Comparison of ENCODE assay signal across 1 cellular context in the genomic region with DNA sequence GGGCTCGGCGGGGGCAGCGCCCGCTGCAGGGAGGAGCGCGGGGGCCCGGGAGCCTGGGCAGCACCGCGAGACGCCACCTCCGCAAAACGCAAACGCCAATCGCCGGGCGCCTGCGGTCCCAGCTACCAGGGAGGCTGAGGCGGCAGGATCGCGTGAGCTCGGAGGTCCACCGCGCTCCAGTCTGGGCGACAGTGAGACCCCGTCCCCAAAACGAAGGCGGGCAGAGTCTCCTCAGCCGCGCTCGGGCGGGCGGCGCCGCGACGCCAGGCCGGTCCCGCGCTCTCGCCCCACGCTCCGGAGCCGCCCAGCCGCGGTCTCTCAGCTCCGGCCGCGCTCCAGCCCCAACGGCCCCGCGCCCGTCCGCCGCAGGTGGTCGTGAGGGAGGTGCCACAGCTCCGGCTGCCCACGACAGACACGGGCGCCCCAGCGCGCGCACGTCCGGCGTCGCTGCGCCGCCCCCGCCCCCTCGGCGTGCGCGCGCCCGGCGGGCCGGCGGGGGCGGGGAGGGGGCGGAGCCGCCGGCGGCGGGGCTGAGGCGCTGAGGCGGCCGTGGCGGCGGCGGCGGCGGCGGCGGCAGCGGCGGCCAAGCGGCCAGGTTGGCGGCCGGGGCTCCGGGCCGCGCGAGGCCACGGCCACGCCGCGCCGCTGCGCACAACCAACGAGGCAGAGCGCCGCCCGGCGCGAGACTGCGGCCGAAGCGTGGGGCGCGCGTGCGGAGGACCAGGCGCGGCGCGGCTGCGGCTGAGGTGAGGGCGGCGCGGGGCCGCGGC.
TF ChIP-seq lines count a peak whose summit lies in the region.

A gene with protein sequence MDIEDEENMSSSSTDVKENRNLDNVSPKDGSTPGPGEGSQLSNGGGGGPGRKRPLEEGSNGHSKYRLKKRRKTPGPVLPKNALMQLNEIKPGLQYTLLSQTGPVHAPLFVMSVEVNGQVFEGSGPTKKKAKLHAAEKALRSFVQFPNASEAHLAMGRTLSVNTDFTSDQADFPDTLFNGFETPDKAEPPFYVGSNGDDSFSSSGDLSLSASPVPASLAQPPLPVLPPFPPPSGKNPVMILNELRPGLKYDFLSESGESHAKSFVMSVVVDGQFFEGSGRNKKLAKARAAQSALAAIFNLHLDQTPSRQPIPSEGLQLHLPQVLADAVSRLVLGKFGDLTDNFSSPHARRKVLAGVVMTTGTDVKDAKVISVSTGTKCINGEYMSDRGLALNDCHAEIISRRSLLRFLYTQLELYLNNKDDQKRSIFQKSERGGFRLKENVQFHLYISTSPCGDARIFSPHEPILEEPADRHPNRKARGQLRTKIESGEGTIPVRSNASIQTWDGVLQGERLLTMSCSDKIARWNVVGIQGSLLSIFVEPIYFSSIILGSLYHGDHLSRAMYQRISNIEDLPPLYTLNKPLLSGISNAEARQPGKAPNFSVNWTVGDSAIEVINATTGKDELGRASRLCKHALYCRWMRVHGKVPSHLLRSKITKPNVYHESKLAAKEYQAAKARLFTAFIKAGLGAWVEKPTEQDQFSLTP (plus strand): TSS at position 533 of the 770 bp plus-strand sequence. CDS start 97,077 bp downstream, outside the sequence.

TF ChIP-seq in HEK293, 187 proteins besides CTCF, POLR2A, EP300 and RAD21 (continued from another document and continues in another):
- TF ChIP-seq, protein P1, sequence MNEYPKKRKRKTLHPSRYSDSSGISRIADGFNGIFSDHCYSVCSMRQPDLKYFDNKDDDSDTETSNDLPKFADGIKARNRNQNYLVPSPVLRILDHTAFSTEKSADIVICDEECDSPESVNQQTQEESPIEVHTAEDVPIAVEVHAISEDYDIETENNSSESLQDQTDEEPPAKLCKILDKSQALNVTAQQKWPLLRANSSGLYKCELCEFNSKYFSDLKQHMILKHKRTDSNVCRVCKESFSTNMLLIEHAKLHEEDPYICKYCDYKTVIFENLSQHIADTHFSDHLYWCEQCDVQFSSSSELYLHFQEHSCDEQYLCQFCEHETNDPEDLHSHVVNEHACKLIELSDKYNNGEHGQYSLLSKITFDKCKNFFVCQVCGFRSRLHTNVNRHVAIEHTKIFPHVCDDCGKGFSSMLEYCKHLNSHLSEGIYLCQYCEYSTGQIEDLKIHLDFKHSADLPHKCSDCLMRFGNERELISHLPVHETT (tag by site-specific recombination; IDR thresholded peaks at IDR 0.05): no peak
- TF ChIP-seq ZNF501 (tag by site-specific recombination; IDR thresholded peaks at IDR 0.05) (no peak), KLF10 (tag by site-specific recombination; IDR thresholded peaks at IDR 0.05) (peak; percentile 98), ZNF561 (tag by site-specific recombination; IDR thresholded peaks at IDR 0.05; ENCODE audit: borderline replicate concordance) (peak; percentile 86; the same call in 1 of the 2 replicates), ZNF24 (tag by site-specific recombination; IDR thresholded peaks at IDR 0.05) (no peak), PATZ1 (tag by site-specific recombination; IDR thresholded peaks at IDR 0.05) (peak; percentile 62; the same call in 1 of the 2 replicates), ZNF211 (tag by site-specific recombination; IDR thresholded peaks at IDR 0.05; ENCODE audit: low read depth) (no peak), ZNF324 (tag by site-specific recombination; IDR thresholded peaks at IDR 0.05) (no peak), KLF9 (tag by site-specific recombination; IDR thresholded peaks at IDR 0.05; ENCODE audit: low read depth) (no peak), ZNF521 (tag by site-specific recombination; IDR thresholded peaks at IDR 0.05) (no peak), ZFP41 (tag by site-specific recombination; IDR thresholded peaks at IDR 0.05; ENCODE audit: borderline replicate concordance) (no peak), BCL11A (tag by site-specific recombination; IDR thresholded peaks at IDR 0.05; ENCODE audit: low read depth) (no peak), MZF1 (tag by site-specific recombination; IDR thresholded peaks at IDR 0.05; ENCODE audit: borderline replicate concordance) (no peak), REST (tag by site-specific recombination; IDR thresholded peaks at IDR 0.05) (0 out of 2 replicates have a peak, but pooled peaks have one; percentile 12), ZNF146 (tag by site-specific recombination; IDR thresholded peaks at IDR 0.05) (no peak), ZNF558 (tag by site-specific recombination; IDR thresholded peaks at IDR 0.05) (no peak), ZFP3 (tag by site-specific recombination; IDR thresholded peaks at IDR 0.05; ENCODE audit: low read depth) (no peak), FEZF1 (tag by site-specific recombination; IDR thresholded peaks at IDR 0.05) (no peak), ZNF112 (tag by site-specific recombination; IDR thresholded peaks at IDR 0.05) (no peak), ZNF658 (tag by site-specific recombination; IDR thresholded peaks at IDR 0.05) (no peak), ZNF624 (tag by site-specific recombination; IDR thresholded peaks at IDR 0.05) (no peak), MYNN (tag by site-specific recombination; IDR thresholded peaks at IDR 0.05; ENCODE audit: borderline replicate concordance) (no peak), ZNF416 (tag by site-specific recombination; IDR thresholded peaks at IDR 0.05) (no peak), ZNF433 (tag by site-specific recombination; IDR thresholded peaks at IDR 0.05; ENCODE audit: low read depth) (no peak), ZNF140 (tag by site-specific recombination; IDR thresholded peaks at IDR 0.05) (no peak)
- TF ChIP-seq, protein P2, sequence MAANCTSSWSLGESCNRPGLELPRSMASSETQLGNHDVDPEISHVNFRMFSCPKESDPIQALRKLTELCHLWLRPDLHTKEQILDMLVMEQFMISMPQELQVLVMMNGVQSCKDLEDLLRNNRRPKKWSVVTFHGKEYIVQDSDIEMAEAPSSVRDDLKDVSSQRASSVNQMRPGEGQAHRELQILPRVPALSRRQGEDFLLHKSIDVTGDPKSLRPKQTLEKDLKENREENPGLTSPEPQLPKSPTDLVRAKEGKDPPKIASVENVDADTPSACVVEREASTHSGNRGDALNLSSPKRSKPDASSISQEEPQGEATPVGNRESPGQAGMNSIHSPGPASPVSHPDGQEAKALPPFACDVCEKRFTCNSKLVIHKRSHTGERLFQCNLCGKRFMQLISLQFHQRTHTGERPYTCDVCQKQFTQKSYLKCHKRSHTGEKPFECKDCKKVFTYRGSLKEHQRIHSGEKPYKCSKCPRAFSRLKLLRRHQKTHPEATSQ (tag by site-specific recombination; IDR thresholded peaks at IDR 0.05): no peak
- TF ChIP-seq, protein P3, sequence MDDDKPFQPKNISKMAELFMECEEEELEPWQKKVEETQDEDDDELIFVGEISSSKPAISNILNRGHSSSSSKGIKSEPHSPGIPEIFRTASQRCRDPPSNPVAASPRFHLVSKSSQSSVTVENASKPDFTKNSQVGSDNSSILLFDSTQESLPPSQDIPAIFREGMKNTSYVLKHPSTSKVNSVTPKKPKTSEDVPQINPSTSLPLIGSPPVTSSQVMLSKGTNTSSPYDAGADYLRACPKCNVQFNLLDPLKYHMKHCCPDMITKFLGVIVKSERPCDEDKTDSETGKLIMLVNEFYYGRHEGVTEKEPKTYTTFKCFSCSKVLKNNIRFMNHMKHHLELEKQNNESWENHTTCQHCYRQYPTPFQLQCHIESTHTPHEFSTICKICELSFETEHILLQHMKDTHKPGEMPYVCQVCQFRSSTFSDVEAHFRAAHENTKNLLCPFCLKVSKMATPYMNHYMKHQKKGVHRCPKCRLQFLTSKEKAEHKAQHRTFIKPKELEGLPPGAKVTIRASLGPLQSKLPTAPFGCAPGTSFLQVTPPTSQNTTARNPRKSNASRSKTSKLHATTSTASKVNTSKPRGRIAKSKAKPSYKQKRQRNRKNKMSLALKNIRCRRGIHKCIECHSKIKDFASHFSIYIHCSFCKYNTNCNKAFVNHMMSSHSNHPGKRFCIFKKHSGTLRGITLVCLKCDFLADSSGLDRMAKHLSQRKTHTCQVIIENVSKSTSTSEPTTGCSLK (tag by site-specific recombination; IDR thresholded peaks at IDR 0.05): no peak
- TF ChIP-seq, protein P4, sequence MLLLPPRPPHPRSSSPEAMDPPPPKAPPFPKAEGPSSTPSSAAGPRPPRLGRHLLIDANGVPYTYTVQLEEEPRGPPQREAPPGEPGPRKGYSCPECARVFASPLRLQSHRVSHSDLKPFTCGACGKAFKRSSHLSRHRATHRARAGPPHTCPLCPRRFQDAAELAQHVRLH (tag by site-specific recombination; IDR thresholded peaks at IDR 0.05): no peak
- TF ChIP-seq, protein P5, sequence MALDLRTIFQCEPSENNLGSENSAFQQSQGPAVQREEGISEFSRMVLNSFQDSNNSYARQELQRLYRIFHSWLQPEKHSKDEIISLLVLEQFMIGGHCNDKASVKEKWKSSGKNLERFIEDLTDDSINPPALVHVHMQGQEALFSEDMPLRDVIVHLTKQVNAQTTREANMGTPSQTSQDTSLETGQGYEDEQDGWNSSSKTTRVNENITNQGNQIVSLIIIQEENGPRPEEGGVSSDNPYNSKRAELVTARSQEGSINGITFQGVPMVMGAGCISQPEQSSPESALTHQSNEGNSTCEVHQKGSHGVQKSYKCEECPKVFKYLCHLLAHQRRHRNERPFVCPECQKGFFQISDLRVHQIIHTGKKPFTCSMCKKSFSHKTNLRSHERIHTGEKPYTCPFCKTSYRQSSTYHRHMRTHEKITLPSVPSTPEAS (tag by site-specific recombination; IDR thresholded peaks at IDR 0.05): no peak
- TF ChIP-seq, protein P6, sequence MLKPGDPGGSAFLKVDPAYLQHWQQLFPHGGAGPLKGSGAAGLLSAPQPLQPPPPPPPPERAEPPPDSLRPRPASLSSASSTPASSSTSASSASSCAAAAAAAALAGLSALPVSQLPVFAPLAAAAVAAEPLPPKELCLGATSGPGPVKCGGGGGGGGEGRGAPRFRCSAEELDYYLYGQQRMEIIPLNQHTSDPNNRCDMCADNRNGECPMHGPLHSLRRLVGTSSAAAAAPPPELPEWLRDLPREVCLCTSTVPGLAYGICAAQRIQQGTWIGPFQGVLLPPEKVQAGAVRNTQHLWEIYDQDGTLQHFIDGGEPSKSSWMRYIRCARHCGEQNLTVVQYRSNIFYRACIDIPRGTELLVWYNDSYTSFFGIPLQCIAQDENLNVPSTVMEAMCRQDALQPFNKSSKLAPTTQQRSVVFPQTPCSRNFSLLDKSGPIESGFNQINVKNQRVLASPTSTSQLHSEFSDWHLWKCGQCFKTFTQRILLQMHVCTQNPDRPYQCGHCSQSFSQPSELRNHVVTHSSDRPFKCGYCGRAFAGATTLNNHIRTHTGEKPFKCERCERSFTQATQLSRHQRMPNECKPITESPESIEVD (tag by site-specific recombination; IDR thresholded peaks at IDR 0.05): no peak
- TF ChIP-seq, protein P7, sequence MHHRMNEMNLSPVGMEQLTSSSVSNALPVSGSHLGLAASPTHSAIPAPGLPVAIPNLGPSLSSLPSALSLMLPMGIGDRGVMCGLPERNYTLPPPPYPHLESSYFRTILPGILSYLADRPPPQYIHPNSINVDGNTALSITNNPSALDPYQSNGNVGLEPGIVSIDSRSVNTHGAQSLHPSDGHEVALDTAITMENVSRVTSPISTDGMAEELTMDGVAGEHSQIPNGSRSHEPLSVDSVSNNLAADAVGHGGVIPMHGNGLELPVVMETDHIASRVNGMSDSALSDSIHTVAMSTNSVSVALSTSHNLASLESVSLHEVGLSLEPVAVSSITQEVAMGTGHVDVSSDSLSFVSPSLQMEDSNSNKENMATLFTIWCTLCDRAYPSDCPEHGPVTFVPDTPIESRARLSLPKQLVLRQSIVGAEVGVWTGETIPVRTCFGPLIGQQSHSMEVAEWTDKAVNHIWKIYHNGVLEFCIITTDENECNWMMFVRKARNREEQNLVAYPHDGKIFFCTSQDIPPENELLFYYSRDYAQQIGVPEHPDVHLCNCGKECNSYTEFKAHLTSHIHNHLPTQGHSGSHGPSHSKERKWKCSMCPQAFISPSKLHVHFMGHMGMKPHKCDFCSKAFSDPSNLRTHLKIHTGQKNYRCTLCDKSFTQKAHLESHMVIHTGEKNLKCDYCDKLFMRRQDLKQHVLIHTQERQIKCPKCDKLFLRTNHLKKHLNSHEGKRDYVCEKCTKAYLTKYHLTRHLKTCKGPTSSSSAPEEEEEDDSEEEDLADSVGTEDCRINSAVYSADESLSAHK (tag by site-specific recombination; IDR thresholded peaks at IDR 0.05): no peak
- TF ChIP-seq, protein P8, sequence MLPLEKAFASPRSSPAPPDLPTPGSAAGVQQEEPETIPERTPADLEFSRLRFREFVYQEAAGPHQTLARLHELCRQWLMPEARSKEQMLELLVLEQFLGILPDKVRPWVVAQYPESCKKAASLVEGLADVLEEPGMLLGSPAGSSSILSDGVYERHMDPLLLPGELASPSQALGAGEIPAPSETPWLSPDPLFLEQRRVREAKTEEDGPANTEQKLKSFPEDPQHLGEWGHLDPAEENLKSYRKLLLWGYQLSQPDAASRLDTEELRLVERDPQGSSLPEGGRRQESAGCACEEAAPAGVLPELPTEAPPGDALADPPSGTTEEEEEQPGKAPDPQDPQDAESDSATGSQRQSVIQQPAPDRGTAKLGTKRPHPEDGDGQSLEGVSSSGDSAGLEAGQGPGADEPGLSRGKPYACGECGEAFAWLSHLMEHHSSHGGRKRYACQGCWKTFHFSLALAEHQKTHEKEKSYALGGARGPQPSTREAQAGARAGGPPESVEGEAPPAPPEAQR (tag by site-specific recombination; IDR thresholded peaks at IDR 0.05): no peak
